In the genomic region with DNA sequence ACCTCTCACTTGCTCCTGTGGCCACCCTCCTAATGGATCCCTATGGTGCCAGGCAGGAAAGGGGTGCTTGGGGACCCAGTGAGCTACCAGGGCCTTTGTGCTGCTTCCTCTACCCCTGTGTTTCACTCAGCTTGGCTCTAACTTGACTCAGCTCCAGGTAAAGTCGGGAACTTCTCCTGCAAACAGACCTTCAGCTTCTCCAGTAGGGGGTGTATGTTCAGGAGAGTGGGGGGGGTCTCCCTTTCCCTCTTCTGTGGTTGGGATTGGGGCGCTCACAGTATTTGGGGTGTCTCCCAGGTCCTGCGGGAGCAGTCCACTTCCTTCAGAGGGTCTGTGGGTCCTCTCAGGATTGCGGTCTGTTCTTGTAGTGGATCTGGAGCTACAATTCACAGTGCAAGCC, we compare ENCODE assay signal across 26 cellular contexts.
"Had no signal": no experiment of that assay in that cellular context is flagged by ENCODE, and none has a peak within 500 bp of the region (broad histone marks: within the 10 kb centered on the region; RNA-seq: fewer than 3 reads in every experiment).

No MANE protein-coding gene starts in this region.

- H3K27ac ChIP-seq: left ventricle myocardium inferior, pancreas, prostate gland, sigmoid colon, tibial nerve, vagina had no signal

- H3K4me1 Mint-ChIP-seq: naive B cell; natural killer cell; nephron progenitor cell; stimulated activated memory B cell treated with anti-CD40 and anti-IgM and Interleukin-4, amounts not matched to agents 10 μg/mL and 1 μg/mL and 100 μg/mL, for 72 hours; stimulated activated naive CD8-positive, alpha-beta T cell treated with anti-CD3 and anti-CD28 coated beads, Interleukin-15, amount 100 ng/mL, for 72 hours had no signal

- DNase-seq: left ventricle myocardium inferior; mesendoderm; naive B cell; natural killer cell; nephron progenitor cell; nucleus accumbens; pancreas; posterior cingulate gyrus; retina; right cardiac atrium; sigmoid colon; small intestine; stimulated activated CD4-positive, alpha-beta T cell treated with anti-CD3 and anti-CD28 coated beads, Interleukin-1b, Interleukin-23, amount 100 ng/mL, for 48 hours; stimulated activated CD4-positive, alpha-beta T cell treated with anti-CD3 and anti-CD28 coated beads, Interleukin-2, amount 100 ng/mL, for 48 hours; stimulated activated CD4-positive, alpha-beta T cell treated with anti-CD3 and anti-CD28 coated beads, Interleukin-4, amount 100 ng/mL, for 4 hours; stimulated activated CD8-positive, alpha-beta memory T cell treated with anti-CD3 and anti-CD28 coated beads, Interleukin-4, amount 100 ng/mL, for 48 hours; stimulated activated naive CD4-positive, alpha-beta T cell treated with Interleukin-2 at 50 U/mL for 16 hours; stimulated activated naive CD8-positive, alpha-beta T cell treated with anti-CD3 and anti-CD28 coated beads, Interleukin-15, amount 100 ng/mL, for 72 hours; substantia nigra had no signal

- H3K27me3 ChIP-seq: pancreas, sigmoid colon, tibial nerve, vagina had no signal

- H3K4me3 Mint-ChIP-seq: mesothelial cell of epicardium; naive B cell; natural killer cell; nephron progenitor cell; stimulated activated memory B cell treated with anti-CD40 and anti-IgM and Interleukin-4, amounts not matched to agents 10 μg/mL and 1 μg/mL and 100 μg/mL, for 72 hours; stimulated activated naive CD8-positive, alpha-beta T cell treated with anti-CD3 and anti-CD28 coated beads, Interleukin-15, amount 100 ng/mL, for 72 hours; type B pancreatic cell had no signal

- H3K27ac Mint-ChIP-seq: mesothelial cell of epicardium; naive B cell; natural killer cell; nephron progenitor cell; stimulated activated memory B cell treated with anti-CD40 and anti-IgM and Interleukin-4, amounts not matched to agents 10 μg/mL and 1 μg/mL and 100 μg/mL, for 72 hours; stimulated activated naive CD8-positive, alpha-beta T cell treated with anti-CD3 and anti-CD28 coated beads, Interleukin-15, amount 100 ng/mL, for 72 hours; type B pancreatic cell had no signal

- ATAC-seq: natural killer cell; pancreas; right cardiac atrium; stimulated activated memory B cell treated with anti-CD40 and anti-IgM and Interleukin-4, amounts not matched to agents 10 μg/mL and 1 μg/mL and 100 μg/mL, for 72 hours; stimulated activated naive CD8-positive, alpha-beta T cell treated with anti-CD3 and anti-CD28 coated beads, Interleukin-15, amount 100 ng/mL, for 72 hours had no signal

- H3K36me3 Mint-ChIP-seq: mesothelial cell of epicardium had no signal

- FAIRE-seq: pancreas, small intestine had no signal

- H3K36me3 ChIP-seq: left ventricle myocardium inferior, pancreas, prostate gland, sigmoid colon, tibial nerve, vagina had no signal

- H3K4me1 ChIP-seq: left ventricle myocardium inferior, pancreas, prostate gland, sigmoid colon, tibial nerve, vagina had no signal

- H3K9me3 ChIP-seq: pancreas, prostate gland, vagina had no signal

- H3K4me3 ChIP-seq: left ventricle myocardium inferior, lung, pancreas, prostate gland, sigmoid colon, tibial nerve, vagina had no signal
